Comparison of ENCODE assay signal across 25 cellular contexts in the genomic region with DNA sequence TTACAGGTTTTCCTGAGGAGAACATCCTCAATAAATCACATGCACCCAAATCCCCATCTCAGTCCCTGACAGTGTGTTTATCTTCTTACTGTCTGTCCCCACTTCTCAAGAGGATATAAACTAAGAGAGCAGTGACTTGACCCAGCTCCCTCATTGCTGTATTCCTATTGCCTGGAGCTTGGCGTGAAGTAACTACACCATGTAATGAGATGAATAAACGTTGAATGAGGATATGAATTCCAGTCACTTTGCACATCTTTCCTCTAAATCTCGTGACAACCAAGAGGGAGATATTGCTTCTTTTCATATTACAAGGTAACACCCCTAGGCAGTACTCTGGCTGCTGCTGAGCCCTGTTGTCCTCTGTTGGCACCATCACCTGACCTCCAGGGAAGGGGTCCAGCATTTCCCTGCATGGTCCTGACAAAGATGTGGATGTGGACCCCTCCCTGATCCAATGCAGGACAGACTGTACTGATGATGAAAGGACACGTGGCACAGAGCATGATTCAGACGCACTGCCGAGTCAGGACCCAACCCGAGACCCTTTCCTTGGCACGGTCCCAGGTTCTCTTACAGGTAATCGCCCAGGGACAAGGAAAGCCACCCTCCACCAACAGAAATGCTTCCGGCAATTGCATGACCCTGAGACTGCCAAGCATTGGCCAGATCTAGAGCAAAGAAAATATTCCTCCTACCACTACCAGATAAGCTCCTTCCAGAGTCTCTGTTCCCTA. TPM values are rescaled to one million over a fixed set of nuclear protein-coding genes. Genes with fewer than 3 reads are reported as not detected.
DNase-seq lines count a peak whose midpoint lies in the region; ATAC-seq and TF ChIP-seq lines count a peak whose summit lies in the region.
"Had no signal": no experiment of that assay in that cellular context is flagged by ENCODE, and none has a peak within 500 bp of the region (broad histone marks: within the 10 kb centered on the region; RNA-seq: fewer than 3 reads in every experiment).

No MANE protein-coding gene starts in this region.

- H3F3A ChIP-seq in PC-3 (ENCODE audit: low read length, unreplicated experiment) = no peaks in the 10 kb centered on the region

- H3K27me3 ChIP-seq in ACC112 (ENCODE audit: insufficient read depth, low read length) (no peaks in the 10 kb centered on the region), PC-3 (ENCODE audit: low read length) (no peaks in the 10 kb centered on the region)
- H3K27me3 ChIP-seq: BLaER1 had no signal

- H3K9me3 ChIP-seq in PC-3 (ENCODE audit: low read length) = peaks cover 8% of the 10 kb centered on the region; the same call in 1 of the 2 replicates
- H3K9me3 ChIP-seq: SK-N-SH had no signal

- POLR2A ChIA-PET in PC-3 (lab: Charles Lee; ENCODE audit: unreplicated experiment) = no interaction called here

- H3K4me3 ChIP-seq in ACC112 (ENCODE audit: low read depth, low read length) (no peak overlapping the region), PC-3 (ENCODE audit: low read length) (no peak overlapping the region), epithelial cell of esophagus (ENCODE audit: low read length) (no peak overlapping the region), foreskin fibroblast (ENCODE audit: low read depth in 1 of 2, low read length in 2 of 2) (no peak overlapping the region)
- H3K4me3 ChIP-seq: BLaER1, GM23248 had no signal

- BruUV-seq in PC-3 (replicated peaks; lab: Mats Ljungman, UMichigan) = no TSS peak

- H3K27ac ChIP-seq in ACC112 (ENCODE audit: low read depth, low read length) = peak overlapping the region; percentile 36; the same call in 1 of the 2 replicates
- H3K27ac ChIP-seq in PC-3 (ENCODE audit: low read length) = no peak overlapping the region
- H3K27ac ChIP-seq: BLaER1, GM23248, KMS-11 had no signal

- intact Hi-C loops in PC-3 (cut with micrococcal nuclease) = no loop called here

- no peaks in the 10 kb centered on the region for H3K9me2 ChIP-seq in PC-3 (replicated peaks; ENCODE audit: low read length)
- H3K9me2 ChIP-seq: SK-N-SH had no signal

- H3K9ac ChIP-seq in PC-3 (ENCODE audit: low read length) = no peak overlapping the region
- H3K9ac ChIP-seq: BLaER1, GM23248, KMS-11, SK-N-SH had no signal

- CTCF ChIA-PET in PC-3 (lab: Charles Lee) = no interaction called here

- ATAC-seq in PC-3 (no peak), HG02571 (IDR thresholded peaks at IDR 0.05; ENCODE audit: unreplicated experiment) (no peak)

- no peaks in the 10 kb centered on the region for H4K20me1 ChIP-seq in PC-3 (ENCODE audit: low read length)
- H4K20me1 ChIP-seq: BLaER1 had no signal

- H2AFZ ChIP-seq in ACC112 (ENCODE audit: low read length, unreplicated experiment) (no peak overlapping the region), PC-3 (ENCODE audit: low read length) (no peak overlapping the region)
- H2AFZ ChIP-seq: GM23248 had no signal

- no peaks in the 10 kb centered on the region for H3K36me3 ChIP-seq in ACC112 (ENCODE audit: insufficient read depth, low read length)
- no peaks in the 10 kb centered on the region for H3K36me3 ChIP-seq in PC-3 (ENCODE audit: low read depth, low read length)
- H3K36me3 ChIP-seq: BLaER1 had no signal

- H3K79me2 ChIP-seq in ACC112 (ENCODE audit: control insufficient read depth, insufficient read depth, low read length, unreplicated experiment) (no peaks in the 10 kb centered on the region), PC-3 (ENCODE audit: low read length) (no peaks in the 10 kb centered on the region)

- TF ChIP-seq CTCF in PC-3 (conservative IDR thresholded peaks at IDR 0.05; ENCODE audit: low read depth, low read length) (no peak), epithelial cell of esophagus (IDR thresholded peaks at IDR 0.05; ENCODE audit: insufficient read depth, low read depth, low read length, missing control alignments) (no peak), foreskin fibroblast (IDR thresholded peaks at IDR 0.05; ENCODE audit: low read depth, low read length) (no peak)

- H3K4me1 ChIP-seq in ACC112 (ENCODE audit: control insufficient read depth, insufficient read depth, low read length, unreplicated experiment) (peaks cover 11% of the 10 kb centered on the region), PC-3 (ENCODE audit: insufficient read depth, low read length) (no peaks in the 10 kb centered on the region; the same call in 1 of the 2 replicates)

- no peak overlapping the region for H3K4me2 ChIP-seq in PC-3 (ENCODE audit: low read length)
- H3K4me2 ChIP-seq: BLaER1, KMS-11, SK-N-SH had no signal

- DNase-seq in PC-3 (peak; percentile 46), epithelial cell of esophagus (ENCODE audit: low read depth) (peak; percentile 97), renal cortical epithelial cell (ENCODE audit: low read depth) (peak; percentile 58), hepatic stellate cell (ENCODE audit: low spot score) (no peak), foreskin fibroblast (no peak)
- DNase-seq in stimulated activated CD4-positive, alpha-beta T cell treated with anti-CD3 and anti-CD28 coated beads, Interleukin-4, amount 100 ng/mL, for 24 hours = no peak
- DNase-seq: CD4-positive, CD25-positive, alpha-beta regulatory T cell; DMS153; DND-41; H9; NCI-H1048; NCI-H1417 treated with DMSO at 0.1 percent for 48 hours; NCI-H1694 treated with DMSO at 0.1 percent for 48 hours; NCI-H2081 treated with DMSO at 0.1 percent for 48 hours; NCI-H2171; NCI-H446; NCI-H524 treated with DMSO at 0.1 percent for 48 hours; NCI-H774; SK-N-SH had no signal

RNA-seq across cellular contexts. Expression of a gene that starts 47.7 kb away (rescaled TPM):
- total RNA-seq in PC-3 (2014; rRNA removed) = 3.1 and 5.3 TPM in 2 replicates
- total RNA-seq in renal cortical epithelial cell = 90.3 and 219 TPM in 2 replicates
- total RNA-seq: A172 had no signal

Comparison
In these comparisons a context has a peak if more than half of its experiments do, and no peak if none do; other contexts are left out.
1. DNase-seq: peak in PC-3 (single experiment), epithelial cell of esophagus (single experiment) and renal cortical epithelial cell (single experiment); none in stimulated activated CD4-positive, alpha-beta T cell treated with anti-CD3 and anti-CD28 coated beads, Interleukin-4, amount 100 ng/mL, for 24 hours (single experiment), hepatic stellate cell (single experiment) and foreskin fibroblast (0 of 2).
2. RNA of a gene that starts 47.7 kb away (total RNA-seq): 90.3 to 219 TPM in renal cortical epithelial cell; 3.1 to 5.3 TPM in PC-3; every median in the first group is over 10 times any median in the second.